8 cellular contexts compared by ENCODE assay signal in the genomic region with DNA sequence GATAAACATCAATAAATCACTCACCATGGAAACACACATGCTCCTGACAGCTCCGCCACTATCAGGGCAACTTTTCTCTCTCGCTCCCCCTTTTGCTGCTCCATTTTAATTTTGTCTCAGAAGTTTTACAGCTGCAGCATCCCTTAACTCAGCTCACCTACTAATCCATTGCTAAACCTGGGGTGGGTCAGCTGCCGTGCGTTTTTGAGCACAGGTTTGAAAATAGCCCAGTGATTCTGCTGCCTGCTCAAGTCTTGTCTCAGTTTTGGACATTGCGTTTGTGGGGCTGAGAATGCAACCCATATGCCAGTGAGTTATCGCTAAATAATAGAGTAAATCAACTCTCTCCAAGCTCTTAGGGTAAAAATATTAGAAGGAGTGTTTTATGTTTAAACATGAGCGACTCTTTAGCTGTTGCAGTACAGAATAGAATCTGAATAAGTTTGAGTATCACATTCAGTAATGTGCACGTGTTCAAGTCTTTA. TPM values are rescaled to one million over a fixed set of nuclear protein-coding genes. Genes with fewer than 3 reads are reported as not detected.
DNase-seq lines count a peak whose midpoint lies in the region; ATAC-seq and TF ChIP-seq lines count a peak whose summit lies in the region.

No MANE protein-coding gene starts in this region.

- no peak overlapping the region for H3K9ac ChIP-seq in OCI-LY1 (ENCODE audit: low read length)
- no peak overlapping the region for H3K9ac ChIP-seq in endodermal cell (ENCODE audit: extremely low read depth, low read length, poor library complexity, severe bottlenecking)

- DNase-seq in endodermal cell (no peak), progenitor cell of endocrine pancreas (ENCODE audit: low spot score, unreplicated experiment) (no peak), HUDEP-2 (lab: John Stamatoyannopoulos, UW; ENCODE audit: unreplicated experiment in 76 of 76) (no peak), NCI-H1694 treated with DMSO at 0.1 percent for 48 hours (lab: John Stamatoyannopoulos, UW) (no peak)

- TF ChIP-seq CTCF in DOHH2 (IDR thresholded peaks at IDR 0.05; ENCODE audit: low read depth, low read length, poor library complexity, severe bottlenecking) (no peak), OCI-LY1 (IDR thresholded peaks at IDR 0.05; ENCODE audit: low read length) (no peak), endodermal cell (conservative IDR thresholded peaks at IDR 0.05) (no peak), progenitor cell of endocrine pancreas (IDR thresholded peaks at IDR 0.05; ENCODE audit: unreplicated experiment) (no peak)

- H2AFZ ChIP-seq in OCI-LY1 (ENCODE audit: low read length) = no peak overlapping the region

- H3K27me3 Mint-ChIP-seq in endodermal cell (ENCODE audit: insufficient read depth) (peaks cover 42% of the 10 kb centered on the region), progenitor cell of endocrine pancreas (no peaks in the 10 kb centered on the region)

- H3K4me1 Mint-ChIP-seq in endodermal cell = peaks cover 29% of the 10 kb centered on the region
- peaks cover 56% of the 10 kb centered on the region for H3K4me1 Mint-ChIP-seq in progenitor cell of endocrine pancreas (ENCODE audit: low read depth)

- peaks cover 69% of the 10 kb centered on the region for H3K79me2 ChIP-seq in DOHH2 (ENCODE audit: control insufficient read depth, low read length)
- no peaks in the 10 kb centered on the region for H3K79me2 ChIP-seq in OCI-LY1 (ENCODE audit: insufficient read depth, low read length)

- H3K36me3 ChIP-seq in DOHH2 (ENCODE audit: control insufficient read depth, low read length) = peaks cover 4% of the 10 kb centered on the region; the same call in 1 of the 2 replicates
- H3K36me3 ChIP-seq in OCI-LY1 (ENCODE audit: insufficient read depth, low read length) = no peaks in the 10 kb centered on the region; the same call in 1 of the 2 replicates
- H3K36me3 ChIP-seq in endodermal cell (ENCODE audit: control insufficient read depth, insufficient read depth, low read length) = no peaks in the 10 kb centered on the region

- H3K9me3 ChIP-seq in DOHH2 (ENCODE audit: control insufficient read depth, insufficient read depth, low read length) (no peaks in the 10 kb centered on the region), OCI-LY1 (ENCODE audit: low read length) (no peaks in the 10 kb centered on the region), endodermal cell (ENCODE audit: control insufficient read depth, low read length) (no peaks in the 10 kb centered on the region)

- H3K36me3 Mint-ChIP-seq in endodermal cell (ENCODE audit: low read depth) (no peaks in the 10 kb centered on the region), progenitor cell of endocrine pancreas (ENCODE audit: insufficient read depth) (no peaks in the 10 kb centered on the region)

- H3K4me3 Mint-ChIP-seq in endodermal cell (peak overlapping the region; percentile 59), progenitor cell of endocrine pancreas (ENCODE audit: low read depth) (peak overlapping the region; percentile 74)

- H3K4me2 ChIP-seq in DOHH2 (ENCODE audit: low read length) (peak overlapping the region; percentile 67), OCI-LY1 (ENCODE audit: low read length) (peak overlapping the region; percentile 63; the same call in 1 of the 2 replicates)

- 53 to 71% methylated on average over 5 to 8 of the region's 8 CpGs for WGBS in endodermal cell (ENCODE audit: insufficient coverage in 1 of 2, insufficient read length in 1 of 2), 2 experiments

- H3K4me3 ChIP-seq in DOHH2 (ENCODE audit: low read length) (peak overlapping the region; percentile 72), OCI-LY1 (ENCODE audit: low read depth, low read length, poor library complexity, severe bottlenecking) (no peak overlapping the region), endodermal cell (ENCODE audit: low read length) (no peak overlapping the region)

- H3F3A ChIP-seq in DOHH2 (ENCODE audit: control insufficient read depth, insufficient read depth) (peaks cover 11% of the 10 kb centered on the region), OCI-LY1 (ENCODE audit: insufficient read depth, low read length) (no peaks in the 10 kb centered on the region)

- H3K27ac ChIP-seq in DOHH2 (ENCODE audit: low read depth, low read length) = no peak overlapping the region
- H3K27ac ChIP-seq in OCI-LY1 (ENCODE audit: low read depth, low read length, poor library complexity, severe bottlenecking) = no peak overlapping the region
- peak overlapping the region; percentile 2 for H3K27ac ChIP-seq in endodermal cell (ENCODE audit: low read depth, low read length)

- no peaks in the 10 kb centered on the region for H3K9me2 ChIP-seq in DOHH2 (replicated peaks; ENCODE audit: control insufficient read depth, low read length)
- H3K9me2 ChIP-seq in OCI-LY1 (ENCODE audit: low read depth, low read length) = no peaks in the 10 kb centered on the region

- peaks cover 5% of the 10 kb centered on the region; the same call in 1 of the 2 replicates for H4K20me1 ChIP-seq in DOHH2 (ENCODE audit: control insufficient read depth, insufficient read depth, low read depth, low read length)
- H4K20me1 ChIP-seq in OCI-LY1 (ENCODE audit: insufficient read depth, low read length) = no peaks in the 10 kb centered on the region

- H3K4me1 ChIP-seq in DOHH2 (ENCODE audit: control insufficient read depth, low read length) = peaks cover 42% of the 10 kb centered on the region
- H3K4me1 ChIP-seq in OCI-LY1 (ENCODE audit: insufficient read depth, low read length, severe bottlenecking) = peaks cover 20% of the 10 kb centered on the region
- peaks cover 5% of the 10 kb centered on the region for H3K4me1 ChIP-seq in endodermal cell (ENCODE audit: control insufficient read depth, insufficient read depth, low read length)

- H3K9me3 Mint-ChIP-seq in endodermal cell = no peaks in the 10 kb centered on the region
- H3K9me3 Mint-ChIP-seq in progenitor cell of endocrine pancreas (ENCODE audit: low read depth) = no peaks in the 10 kb centered on the region

- H3K27ac Mint-ChIP-seq in endodermal cell (no peak overlapping the region), progenitor cell of endocrine pancreas (peak overlapping the region; percentile 95)

- ATAC-seq in GM18498 (IDR thresholded peaks at IDR 0.05; ENCODE audit: unreplicated experiment) (no peak), GM19455 (IDR thresholded peaks at IDR 0.05; ENCODE audit: unreplicated experiment) (no peak)

- peaks cover 6% of the 10 kb centered on the region for H3K27me3 ChIP-seq in DOHH2 (ENCODE audit: control insufficient read depth, low read length)
- 0 out of 2 replicates have a peak, but pooled peaks cover 8% of the 10 kb centered on the region for H3K27me3 ChIP-seq in OCI-LY1 (ENCODE audit: insufficient read depth, low read length)
- H3K27me3 ChIP-seq in endodermal cell (ENCODE audit: control insufficient read depth, insufficient read depth, low read length, poor library complexity, severe bottlenecking) = peaks cover 40% of the 10 kb centered on the region

RNA-seq across cellular contexts. Expression of gene TSHZ1, which starts 2.1 kb away (rescaled TPM):
- total RNA-seq in endodermal cell (1 to 10 TPM; 1.1 to 1.7 TPM), progenitor cell of endocrine pancreas (16.9 and 17.1 TPM in 2 replicates)
- 15.0 TPM for polyA plus RNA-seq in endodermal cell (2013, experiment 1 of 2)
- polyA plus RNA-seq in endodermal cell (2013, experiment 2 of 2) = 14.4 TPM

RNA-seq across cellular contexts. Expression of gene PTGR3, which starts 3.7 kb away (rescaled TPM):
- 10 to 100 TPM; 12.2 to 13.3 TPM for total RNA-seq in endodermal cell
- 18.3 TPM for polyA plus RNA-seq in endodermal cell (2013, experiment 1 of 2)
- polyA plus RNA-seq in endodermal cell (2013, experiment 2 of 2) = 14.7 TPM
- total RNA-seq in progenitor cell of endocrine pancreas = 35.2 and 36.8 TPM in 2 replicates
